Comparison of ENCODE assay signal across 1 cellular context in genomic region chr6:116522896-116523295, GRCh38.
TF ChIP-seq lines count a peak whose summit lies in the region.

No MANE protein-coding gene starts in this region.

TF ChIP-seq in K562, 482 proteins besides CTCF, POLR2A, EP300 and RAD21:
- TF ChIP-seq PCBP1 (IDR thresholded peaks at IDR 0.05; ENCODE audit: low read depth, low read length, poor library complexity, severe bottlenecking) (no peak), POLR2H (tag; IDR thresholded peaks at IDR 0.05; ENCODE audit: low read depth) (no peak)
